Comparison of ENCODE assay signal across 8 cellular contexts in genomic region chr13:49606747-49607648, GRCh38.
DNase-seq lines count a peak whose midpoint lies in the region; ATAC-seq lines count a peak whose summit lies in the region.

No MANE protein-coding gene starts in this region.

- ATAC-seq in GM21390 (IDR thresholded peaks at IDR 0.05; ENCODE audit: unreplicated experiment): peak; percentile 91
- ATAC-seq in effector memory CD8-positive, alpha-beta T cell (replicated peaks): peak; percentile 100

- H3K4me1 Mint-ChIP-seq in effector memory CD8-positive, alpha-beta T cell (ENCODE audit: low read depth in 2 of 2): peaks cover 2 to 6% of the 10 kb centered on the region in 2 donors

- H3K9me3 Mint-ChIP-seq in effector memory CD8-positive, alpha-beta T cell: no peaks in the 10 kb centered on the region

- DNase-seq in COR-L47 (lab: John Stamatoyannopoulos, UW) (peak; percentile 78), HUDEP-2 (lab: John Stamatoyannopoulos, UW; ENCODE audit: unreplicated experiment in 76 of 76) (peak in 73 of 76 experiments; percentile 8 to 80 (median 64)), NOMO-1 (lab: John Stamatoyannopoulos, UW; ENCODE audit: unreplicated experiment in 2 of 2) (peak; percentile 77 to 92), midbrain (lab: John Stamatoyannopoulos, UW) (peak; percentile 92)
- DNase-seq in activated CD8-positive, alpha-beta memory T cell treated with anti-CD3 and anti-CD28 coated beads for 24 hours: peak; percentile 88
- DNase-seq in effector memory CD8-positive, alpha-beta T cell: peak; percentile 67 to 72 (median 68)
- peak; percentile 54 for DNase-seq in stimulated activated CD8-positive, alpha-beta memory T cell treated with anti-CD3 and anti-CD28 coated beads, Interleukin-15, amount 100 ng/mL, for 1 hour (ENCODE audit: low read depth)

- H3K36me3 Mint-ChIP-seq in effector memory CD8-positive, alpha-beta T cell (ENCODE audit: insufficient read depth): peaks cover 3% of the 10 kb centered on the region

- peak overlapping the region; percentile 73 to 74 for H3K27ac Mint-ChIP-seq in effector memory CD8-positive, alpha-beta T cell

- peak overlapping the region; percentile 75 to 81 for H3K4me3 Mint-ChIP-seq in effector memory CD8-positive, alpha-beta T cell

- H3K27me3 Mint-ChIP-seq in effector memory CD8-positive, alpha-beta T cell: no peaks in the 10 kb centered on the region

Comparison
In these comparisons a context has a peak if more than half of its experiments do, and no peak if none do; other contexts are left out.
1. Peak in every context shown above with its lines: DNase-seq and ATAC-seq.